1 cellular context compared by ENCODE assay signal in the genomic region with DNA sequence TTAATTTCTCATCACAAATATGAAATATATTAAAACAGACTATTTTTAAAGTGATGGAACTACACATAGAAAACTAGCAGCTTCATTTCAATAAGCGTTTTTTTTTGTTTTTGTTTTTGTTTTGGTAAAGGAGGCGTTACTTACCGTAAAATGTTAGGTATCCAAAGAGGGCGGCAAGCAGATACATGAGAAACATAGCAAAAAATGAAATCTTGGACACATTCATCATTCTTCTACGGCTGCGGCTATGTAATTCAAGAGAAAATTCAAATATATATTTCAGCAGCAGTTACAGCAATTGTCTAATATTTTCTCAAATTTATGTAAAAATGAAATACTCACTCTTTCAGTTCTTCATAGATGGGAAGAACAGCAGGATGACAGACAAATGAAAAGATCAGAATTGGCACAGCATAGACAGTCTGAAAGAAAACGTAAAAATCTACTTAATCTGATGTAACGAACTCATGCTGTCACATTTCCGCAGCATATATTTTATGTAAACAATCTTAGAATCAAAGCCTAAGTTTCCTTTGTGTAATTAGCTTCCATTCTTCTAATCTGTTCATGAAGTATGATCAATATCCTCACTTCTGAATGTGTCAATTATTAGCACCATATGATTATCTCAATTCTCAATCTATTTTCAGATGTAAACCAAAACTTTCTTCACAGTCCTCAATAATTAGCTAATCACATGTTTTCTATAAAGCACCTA.
TF ChIP-seq lines count a peak whose summit lies in the region.

No MANE protein-coding gene starts in this region.

TF ChIP-seq in IMR-90, 13 proteins besides CTCF, POLR2A, EP300 and RAD21 (continued from another document):
- no peak for TF ChIP-seq MAZ (IDR thresholded peaks at IDR 0.05; ENCODE audit: borderline replicate concordance, low read depth, low read length)
- TF ChIP-seq RCOR1 (IDR thresholded peaks at IDR 0.05; ENCODE audit: insufficient replicate concordance, low read length) = no peak
- no peak for TF ChIP-seq ELK1 (IDR thresholded peaks at IDR 0.05; ENCODE audit: borderline replicate concordance, low read depth, low read length)
